In genomic region chr6:111872521-111873177, GRCh38 we compare ENCODE assay signal across 1 cellular context.
TF ChIP-seq lines count a peak whose summit lies in the region.

No MANE protein-coding gene starts in this region.

TF ChIP-seq in K562, 482 proteins besides CTCF, POLR2A, EP300 and RAD21 (continued from another document and continues in another):
- TF ChIP-seq ZBTB12 (CRISPR knock-in tag; IDR thresholded peaks at IDR 0.05) (no peak), FOXJ2 (tag; IDR thresholded peaks at IDR 0.05) (0 out of 2 replicates have a peak, but pooled peaks have one; percentile 30), CHD2 (IDR thresholded peaks at IDR 0.05; ENCODE audit: low read depth, low read length) (no peak), NONO (IDR thresholded peaks at IDR 0.05; ENCODE audit: low read depth in 2 of 2, low read length in 1 of 2) (0 out of 4 replicates have a peak, but pooled peaks of 1 of the 2 experiments have one; percentile 13), ZFX (CRISPR knock-in tag; IDR thresholded peaks at IDR 0.05) (peak; percentile 24), ZBTB1 (CRISPR knock-in tag; IDR thresholded peaks at IDR 0.05; ENCODE audit: borderline replicate concordance, low read depth) (peak; percentile 59; the same call in 1 of the 2 replicates), ZC3H11A (IDR thresholded peaks at IDR 0.05; ENCODE audit: low read depth, low read length) (no peak), GATAD2A (IDR thresholded peaks at IDR 0.05) (no peak), KDM5B (IDR thresholded peaks at IDR 0.05; ENCODE audit: insufficient replicate concordance, low read depth, low read length) (peak; percentile 41), JUNB (CRISPR knock-in tag; conservative IDR thresholded peaks at IDR 0.05) (no peak), ELF4 (CRISPR knock-in tag; IDR thresholded peaks at IDR 0.05) (no peak), RNF219 (CRISPR knock-in tag; IDR thresholded peaks at IDR 0.05) (no peak), RBFOX2 (IDR thresholded peaks at IDR 0.05; ENCODE audit: low read depth, low read length) (peak; percentile 48; the same call in 1 of the 2 replicates), IFI16 (CRISPR knock-in tag; IDR thresholded peaks at IDR 0.05) (no peak), ZNF23 (CRISPR knock-in tag; IDR thresholded peaks at IDR 0.05) (no peak), ZKSCAN8 (CRISPR knock-in tag; IDR thresholded peaks at IDR 0.05) (no peak), CBX8 (IDR thresholded peaks at IDR 0.05; ENCODE audit: borderline replicate concordance, extremely low read depth, low read depth, low read length, poor library complexity, severe bottlenecking) (no peak), ETS2 (tag; IDR thresholded peaks at IDR 0.05; ENCODE audit: borderline replicate concordance, poor library complexity, severe bottlenecking) (no peak), SMAD4 (CRISPR knock-in tag; conservative IDR thresholded peaks at IDR 0.05) (peak; percentile 51; the same call in 1 of the 2 replicates), FOS (IDR thresholded peaks at IDR 0.05; ENCODE audit: extremely low read depth, insufficient read length) (no peak), CHD1 (IDR thresholded peaks at IDR 0.05; ENCODE audit: low read length) (no peak), ATF3 (IDR thresholded peaks at IDR 0.05) (peak; percentile 55), ATF3 (CRISPR knock-in tag; conservative IDR thresholded peaks at IDR 0.05) (no peak), EGR1 (conservative IDR thresholded peaks at IDR 0.05) (peak; percentile 59), ATF4 (CRISPR knock-in tag; IDR thresholded peaks at IDR 0.05) (0 out of 2 replicates have a peak, but pooled peaks have one; percentile 59), TCF7 (IDR thresholded peaks at IDR 0.05; ENCODE audit: borderline replicate concordance) (no peak), ZZZ3 (IDR thresholded peaks at IDR 0.05) (no peak), SREBF2 (CRISPR knock-in tag; IDR thresholded peaks at IDR 0.05) (no peak), RREB1 (CRISPR knock-in tag; IDR thresholded peaks at IDR 0.05) (peak; percentile 69; the same call in 1 of the 2 replicates), ZBTB7A (IDR thresholded peaks at IDR 0.05; ENCODE audit: borderline replicate concordance, control insufficient read depth, low read depth, low read length) (peak; percentile 50; the same call in 1 of the 2 replicates), PHF8 (IDR thresholded peaks at IDR 0.05; ENCODE audit: borderline replicate concordance, low read length) (peak; percentile 36; the same call in 1 of the 2 replicates), GABPB1 (CRISPR knock-in tag; IDR thresholded peaks at IDR 0.05) (0 out of 2 replicates have a peak, but pooled peaks have one; percentile 28), ZBTB40 (IDR thresholded peaks at IDR 0.05) (no peak), ZBTB40 (CRISPR knock-in tag; IDR thresholded peaks at IDR 0.05) (no peak), PREB (CRISPR knock-in tag; IDR thresholded peaks at IDR 0.05) (no peak), TAF7 (tag; IDR thresholded peaks at IDR 0.05) (no peak), HNRNPK (IDR thresholded peaks at IDR 0.05; ENCODE audit: low read depth, low read length, poor library complexity, severe bottlenecking) (no peak), ZBTB34 (CRISPR knock-in tag; IDR thresholded peaks at IDR 0.05) (no peak)
